In genomic region chr4:48499551-48500066, GRCh38 we compare ENCODE assay signal across 18 cellular contexts. TPM values are rescaled to one million over a fixed set of nuclear protein-coding genes. Genes with fewer than 3 reads are reported as not detected.
DNase-seq lines count a peak whose midpoint lies in the region; ATAC-seq and TF ChIP-seq lines count a peak whose summit lies in the region.
"Had no signal": no experiment of that assay in that cellular context is flagged by ENCODE, and none has a peak within 500 bp of the region (broad histone marks: within the 10 kb centered on the region; RNA-seq: fewer than 3 reads in every experiment).

No MANE protein-coding gene starts in this region.

- no peaks in the 10 kb centered on the region for H3K9me3 Mint-ChIP-seq in activated T-cell treated with anti-CD3 and anti-CD28 coated beads, Interleukin-2, amount 50 U/mL, for 24 hours
- no peaks in the 10 kb centered on the region for H3K9me3 Mint-ChIP-seq in mesothelial cell of epicardium
- no peaks in the 10 kb centered on the region for H3K9me3 Mint-ChIP-seq in activated T-helper 2 cell treated with anti-CD3 and anti-CD28 coated beads, Interferon-gamma antibody, Interleukin-2, Interleukin-4, amounts not matched to agents 10 μg/mL and 5 μg/mL and 100 μg/mL, durations not matched to agents 14 hours and 24 hours and 36 hours
- H3K9me3 Mint-ChIP-seq: nephron progenitor cell; stimulated activated memory B cell treated with anti-CD40 and anti-IgM and Interleukin-4, amounts not matched to agents 10 μg/mL and 1 μg/mL and 100 μg/mL, for 72 hours; T-cell had no signal

- intact Hi-C loops in activated T-helper 2 cell treated with anti-CD3 and anti-CD28 coated beads, Interferon-gamma antibody, Interleukin-2, Interleukin-4, amounts not matched to agents 10 μg/mL and 5 μg/mL and 100 μg/mL, durations not matched to agents 14 hours and 24 hours and 36 hours (cut with micrococcal nuclease) = no loop called here

- peaks cover 25% of the 10 kb centered on the region for H3K4me1 Mint-ChIP-seq in activated T-cell treated with anti-CD3 and anti-CD28 coated beads, Interleukin-2, amount 50 U/mL, for 24 hours (ENCODE audit: low read depth)
- H3K4me1 Mint-ChIP-seq in mesothelial cell of epicardium = peaks cover 38% of the 10 kb centered on the region
- peaks cover 12% of the 10 kb centered on the region for H3K4me1 Mint-ChIP-seq in activated T-helper 2 cell treated with anti-CD3 and anti-CD28 coated beads, Interferon-gamma antibody, Interleukin-2, Interleukin-4, amounts not matched to agents 10 μg/mL and 5 μg/mL and 100 μg/mL, durations not matched to agents 14 hours and 24 hours and 36 hours (ENCODE audit: low read depth)
- H3K4me1 Mint-ChIP-seq: stimulated activated memory B cell treated with anti-CD40 and anti-IgM and Interleukin-4, amounts not matched to agents 10 μg/mL and 1 μg/mL and 100 μg/mL, for 72 hours had no signal

- H3K27ac Mint-ChIP-seq in activated T-cell treated with anti-CD3 and anti-CD28 coated beads, Interleukin-2, amount 50 U/mL, for 24 hours = peak overlapping the region; percentile 58
- peak overlapping the region; percentile 73 for H3K27ac Mint-ChIP-seq in mesothelial cell of epicardium
- no peak overlapping the region for H3K27ac Mint-ChIP-seq in activated T-helper 2 cell treated with anti-CD3 and anti-CD28 coated beads, Interferon-gamma antibody, Interleukin-2, Interleukin-4, amounts not matched to agents 10 μg/mL and 5 μg/mL and 100 μg/mL, durations not matched to agents 14 hours and 24 hours and 36 hours
- H3K27ac Mint-ChIP-seq: nephron progenitor cell; stimulated activated memory B cell treated with anti-CD40 and anti-IgM and Interleukin-4, amounts not matched to agents 10 μg/mL and 1 μg/mL and 100 μg/mL, for 72 hours; T-cell had no signal

- no peak for DNase-seq in activated T-cell treated with anti-CD3 and anti-CD28 coated beads, Interleukin-2, amount 50 U/mL, for 24 hours
- no peak for DNase-seq in activated T-cell treated with anti-CD3 and anti-CD28 coated beads for 4 hours
- DNase-seq in mesothelial cell of epicardium (ENCODE audit: low spot score in 2 of 2, unreplicated experiment in 2 of 2) = no peak
- no peak for DNase-seq in NCI-H1417 treated with DMSO at 0.1 percent for 48 hours (lab: John Stamatoyannopoulos, UW)
- no peak for DNase-seq in activated T-helper 2 cell treated with anti-CD3 and anti-CD28 coated beads, Interferon-gamma antibody, Interleukin-2, Interleukin-4, amounts not matched to agents 10 μg/mL and 5 μg/mL and 100 μg/mL, durations not matched to agents 14 hours and 24 hours and 36 hours (ENCODE audit: low spot score)
- no peak for DNase-seq in KG1 (lab: John Stamatoyannopoulos, UW)
- DNase-seq: activated CD8-positive, alpha-beta memory T cell treated with anti-CD3 and anti-CD28 coated beads, Interleukin-2, amount 50 U/mL, for 4 hours; caudate nucleus; DMS79; kidney; MG63; NCI-H82; nephron progenitor cell; stimulated activated CD4-positive, alpha-beta T cell treated with anti-CD3 and anti-CD28 coated beads, Interleukin-12 subunit alpha, Interleukin-12 subunit beta, amount 100 ng/mL, for 4 hours; T-cell had no signal

- peaks cover 47% of the 10 kb centered on the region for H3K36me3 Mint-ChIP-seq in activated T-cell treated with anti-CD3 and anti-CD28 coated beads, Interleukin-2, amount 50 U/mL, for 24 hours (ENCODE audit: low read depth)
- peaks cover 11% of the 10 kb centered on the region for H3K36me3 Mint-ChIP-seq in mesothelial cell of epicardium
- peaks cover 44% of the 10 kb centered on the region for H3K36me3 Mint-ChIP-seq in activated T-helper 2 cell treated with anti-CD3 and anti-CD28 coated beads, Interferon-gamma antibody, Interleukin-2, Interleukin-4, amounts not matched to agents 10 μg/mL and 5 μg/mL and 100 μg/mL, durations not matched to agents 14 hours and 24 hours and 36 hours (ENCODE audit: low read depth)

- no peak overlapping the region for H3K4me3 Mint-ChIP-seq in activated T-cell treated with anti-CD3 and anti-CD28 coated beads, Interleukin-2, amount 50 U/mL, for 24 hours
- H3K4me3 Mint-ChIP-seq in mesothelial cell of epicardium = no peak overlapping the region
- no peak overlapping the region for H3K4me3 Mint-ChIP-seq in activated T-helper 2 cell treated with anti-CD3 and anti-CD28 coated beads, Interferon-gamma antibody, Interleukin-2, Interleukin-4, amounts not matched to agents 10 μg/mL and 5 μg/mL and 100 μg/mL, durations not matched to agents 14 hours and 24 hours and 36 hours (ENCODE audit: low read depth)
- H3K4me3 Mint-ChIP-seq: nephron progenitor cell; stimulated activated memory B cell treated with anti-CD40 and anti-IgM and Interleukin-4, amounts not matched to agents 10 μg/mL and 1 μg/mL and 100 μg/mL, for 72 hours; T-cell had no signal

- peak; percentile 88 for ATAC-seq in GM21723 (IDR thresholded peaks at IDR 0.05; ENCODE audit: unreplicated experiment)
- peak; percentile 70 for ATAC-seq in HG03135 (IDR thresholded peaks at IDR 0.05; ENCODE audit: unreplicated experiment)
- ATAC-seq: stimulated activated memory B cell treated with anti-CD40 and anti-IgM and Interleukin-4, amounts not matched to agents 10 μg/mL and 1 μg/mL and 100 μg/mL, for 72 hours; T-cell had no signal

- no peak for TF ChIP-seq CTCF in mesothelial cell of epicardium (IDR thresholded peaks at IDR 0.05; ENCODE audit: unreplicated experiment)

- no peaks in the 10 kb centered on the region for H3K27me3 Mint-ChIP-seq in activated T-cell treated with anti-CD3 and anti-CD28 coated beads, Interleukin-2, amount 50 U/mL, for 24 hours
- H3K27me3 Mint-ChIP-seq in mesothelial cell of epicardium (ENCODE audit: low read depth) = no peaks in the 10 kb centered on the region
- H3K27me3 Mint-ChIP-seq in activated T-helper 2 cell treated with anti-CD3 and anti-CD28 coated beads, Interferon-gamma antibody, Interleukin-2, Interleukin-4, amounts not matched to agents 10 μg/mL and 5 μg/mL and 100 μg/mL, durations not matched to agents 14 hours and 24 hours and 36 hours (ENCODE audit: low read depth) = no peaks in the 10 kb centered on the region
- H3K27me3 Mint-ChIP-seq: stimulated activated memory B cell treated with anti-CD40 and anti-IgM and Interleukin-4, amounts not matched to agents 10 μg/mL and 1 μg/mL and 100 μg/mL, for 72 hours; T-cell had no signal

RNA-seq across cellular contexts. Expression of gene ZAR1, which starts 9.6 kb away (rescaled TPM):
- 2.3 to 3.1 TPM (median 3.1 TPM) in 3 replicates for total RNA-seq in mesothelial cell of epicardium
- total RNA-seq in activated T-helper 2 cell treated with anti-CD3 and anti-CD28 coated beads, Interferon-gamma antibody, Interleukin-2, Interleukin-4, amounts not matched to agents 10 μg/mL and 5 μg/mL and 100 μg/mL, durations not matched to agents 14 hours and 24 hours and 36 hours = not detected in 2 replicates
- total RNA-seq: kidney, T-cell had no signal

RNA-seq across cellular contexts. Expression of gene SLC10A4, which starts 16.5 kb away (rescaled TPM):
- 9.9 to 11.2 TPM (median 10.1 TPM) in 3 replicates for total RNA-seq in mesothelial cell of epicardium
- not detected in 2 replicates for total RNA-seq in activated T-helper 2 cell treated with anti-CD3 and anti-CD28 coated beads, Interferon-gamma antibody, Interleukin-2, Interleukin-4, amounts not matched to agents 10 μg/mL and 5 μg/mL and 100 μg/mL, durations not matched to agents 14 hours and 24 hours and 36 hours

Comparison
In these comparisons a context has a peak if more than half of its experiments do, and no peak if none do; other contexts are left out.
1. RNA of gene SLC10A4, which starts 16.5 kb away (total RNA-seq): 9.9 to 11.2 TPM in mesothelial cell of epicardium; not detected in activated T-helper 2 cell treated with anti-CD3 and anti-CD28 coated beads, Interferon-gamma antibody, Interleukin-2, Interleukin-4, amounts not matched to agents 10 μg/mL and 5 μg/mL and 100 μg/mL, durations not matched to agents 14 hours and 24 hours and 36 hours; every median in the first group is over 10 times any median in the second.